Comparison of ENCODE assay signal across 8 cellular contexts in genomic region chr18:26103579-26103978, GRCh38. TPM values are rescaled to one million over a fixed set of nuclear protein-coding genes. Genes with fewer than 3 reads are reported as not detected.
DNase-seq lines count a peak whose midpoint lies in the region; ATAC-seq and TF ChIP-seq lines count a peak whose summit lies in the region.
"Had no signal": no experiment of that assay in that cellular context is flagged by ENCODE, and none has a peak within 500 bp of the region (broad histone marks: within the 10 kb centered on the region; RNA-seq: fewer than 3 reads in every experiment).

No MANE protein-coding gene starts in this region.

- H3K4me1 Mint-ChIP-seq in H9 (no peaks in the 10 kb centered on the region), chondrocyte (ENCODE audit: low read depth) (no peaks in the 10 kb centered on the region)
- H3K4me1 Mint-ChIP-seq: activated B cell treated with CpG ODN at 0.5 μM for 24 hours had no signal

- H4K5ac ChIP-seq in H9 (ENCODE audit: insufficient read length, low read depth, low read length): no peak overlapping the region

- no peak overlapping the region for H2BK5ac ChIP-seq in H9 (ENCODE audit: insufficient read length, low read length)

- H4K91ac ChIP-seq in H9 (ENCODE audit: insufficient read length, low read depth, low read length): no peak overlapping the region

- H2BK120ac ChIP-seq in H9 (ENCODE audit: low read depth, low read length, poor library complexity, severe bottlenecking): no peak overlapping the region

- ATAC-seq in GM21529 (IDR thresholded peaks at IDR 0.05; ENCODE audit: unreplicated experiment): no peak
- no peak for ATAC-seq in psoas muscle

- no peak overlapping the region for H4K8ac ChIP-seq in H9 (replicated peaks; ENCODE audit: insufficient read length, low read depth, low read length)

- WGBS in H9 (ENCODE audit: extremely low coverage, insufficient read length, low lambda C conversion rate): no CpG with 5 or more reads among the region's 5 CpGs
- 66 to 73% (median 70%) methylated on average over 5 of the region's 5 CpGs for WGBS in psoas muscle, 3 donors

- H3K9me3 Mint-ChIP-seq in H9 (peaks cover 0 to under 1% of the 10 kb centered on the region in 2 experiments; a peak in 1 of 5 replicates), chondrocyte (ENCODE audit: low read depth) (peaks cover 4% of the 10 kb centered on the region)
- H3K9me3 Mint-ChIP-seq: activated B cell treated with CpG ODN at 0.5 μM for 24 hours had no signal

- H4K20me1 ChIP-seq in H9 (ENCODE audit: control insufficient read depth, insufficient read depth, insufficient read length): no peaks in the 10 kb centered on the region

- TF ChIP-seq CTCF in H9 (conservative IDR thresholded peaks at IDR 0.05): peak; percentile 80
- peak; percentile 27 for TF ChIP-seq CTCF in chondrocyte (IDR thresholded peaks at IDR 0.05)
- no peak for TF ChIP-seq CTCF in psoas muscle (IDR thresholded peaks at IDR 0.05)

- no peak overlapping the region for H2BK20ac ChIP-seq in H9 (ENCODE audit: low read depth, low read length, poor library complexity, severe bottlenecking)

- H2BK12ac ChIP-seq in H9 (ENCODE audit: insufficient read length, low read depth, low read length): no peak overlapping the region

- H3K4me3 ChIP-seq in psoas muscle: no peak overlapping the region

- in situ Hi-C loops in SK-MEL-5 (cut with HindIII; ENCODE audit: low pct_unique_long_range_greater_than_20kb, low sequenced_read_pairs): no loop called here

- H3K79me1 ChIP-seq in H9 (ENCODE audit: insufficient read depth, low read depth, low read length, poor library complexity, severe bottlenecking): no peaks in the 10 kb centered on the region

- H3K9me3 ChIP-seq in H9 (ENCODE audit: control insufficient read depth, low read depth, low read length): no peaks in the 10 kb centered on the region
- H3K9me3 ChIP-seq in psoas muscle: no peaks in the 10 kb centered on the region

- no peak overlapping the region for H3K14ac ChIP-seq in H9 (ENCODE audit: insufficient read depth, low read length)

- H3K23me2 ChIP-seq in H9 (ENCODE audit: insufficient read length, low read depth, low read length, poor library complexity, severe bottlenecking): no peaks in the 10 kb centered on the region

- DNase-seq in H9 (peak; percentile 72), SK-MEL-5 (ENCODE audit: low read depth, low spot score) (peak; percentile 65), chondrocyte (ENCODE audit: low spot score) (no peak), SKM-1 (lab: John Stamatoyannopoulos, UW; ENCODE audit: unreplicated experiment) (no peak), psoas muscle (no peak)
- peak; percentile 36 to 44 for DNase-seq in stimulated activated CD4-positive, alpha-beta T cell treated with anti-CD3 and anti-CD28 coated beads, Interleukin-2, amount 100 ng/mL, for 48 hours
- DNase-seq: activated B cell treated with CpG ODN at 0.5 μM for 24 hours had no signal

- no peak overlapping the region for H3K4me2 ChIP-seq in H9 (ENCODE audit: insufficient read depth, insufficient read length, low read length)

- H3K27ac Mint-ChIP-seq in H9: no peak overlapping the region
- no peak overlapping the region for H3K27ac Mint-ChIP-seq in chondrocyte (ENCODE audit: unreplicated experiment)
- H3K27ac Mint-ChIP-seq: activated B cell treated with CpG ODN at 0.5 μM for 24 hours had no signal

- no peak overlapping the region for H3K23ac ChIP-seq in H9 (ENCODE audit: insufficient read length, low read depth, low read length)

- H3K27me3 Mint-ChIP-seq in H9 (ENCODE audit: low read depth) (no peaks in the 10 kb centered on the region), chondrocyte (ENCODE audit: low read depth) (peaks cover 2% of the 10 kb centered on the region)
- H3K27me3 Mint-ChIP-seq: activated B cell treated with CpG ODN at 0.5 μM for 24 hours had no signal

- no peak overlapping the region for H3K18ac ChIP-seq in H9 (ENCODE audit: insufficient read length, low read depth, low read length)

- H3K36me3 Mint-ChIP-seq in H9 (ENCODE audit: insufficient read depth in 1 of 3, low read depth in 3 of 3): no peaks in the 10 kb centered on the region
- no peaks in the 10 kb centered on the region for H3K36me3 Mint-ChIP-seq in chondrocyte (ENCODE audit: low read depth)

- no peaks in the 10 kb centered on the region for H3K4me1 ChIP-seq in H9 (ENCODE audit: insufficient read depth, low read length)
- no peaks in the 10 kb centered on the region for H3K4me1 ChIP-seq in psoas muscle

- no peak overlapping the region for H3K56ac ChIP-seq in H9 (ENCODE audit: insufficient read length, low read depth, low read length)

- H3K27me3 ChIP-seq in H9 (ENCODE audit: insufficient read depth, low read length) (no peaks in the 10 kb centered on the region), psoas muscle (ENCODE audit: insufficient read depth in 3 of 3, low read length in 2 of 3) (no peaks in the 10 kb centered on the region)

- H2AK5ac ChIP-seq in H9 (ENCODE audit: insufficient read length, low read length): no peak overlapping the region

- H3K27ac ChIP-seq in H9 (ENCODE audit: insufficient read length, low read depth, low read length) (no peak overlapping the region), psoas muscle (no peak overlapping the region)

- H3K4me3 Mint-ChIP-seq in H9 (no peak overlapping the region), chondrocyte (ENCODE audit: unreplicated experiment) (no peak overlapping the region)
- H3K4me3 Mint-ChIP-seq: activated B cell treated with CpG ODN at 0.5 μM for 24 hours had no signal

- H3T11ph ChIP-seq in H9 (ENCODE audit: low read length): no peak overlapping the region

- no peaks in the 10 kb centered on the region for H3K36me3 ChIP-seq in psoas muscle (ENCODE audit: insufficient read depth in 1 of 2, low read depth in 1 of 2)

- H3K4ac ChIP-seq in H9 (ENCODE audit: low read depth, low read length): no peak overlapping the region

- no peak overlapping the region for H2BK15ac ChIP-seq in H9 (ENCODE audit: low read depth, low read length)

- H2AFZ ChIP-seq in H9 (ENCODE audit: low read length): no peak overlapping the region

- H3K79me2 ChIP-seq in H9 (ENCODE audit: insufficient read depth, low read length): no peaks in the 10 kb centered on the region

- H3K9ac ChIP-seq in H9 (ENCODE audit: extremely low read depth, insufficient read length, low read length): no peak overlapping the region

- intact Hi-C loops in psoas muscle (cut with DNase I): no loop called here

RNA-seq across cellular contexts. Expression of gene SS18, which starts 13.2 kb away (rescaled TPM):
- total RNA-seq in H9 (2021) (86.4 and 87.9 TPM in 2 replicates), chondrocyte (86.7 to 102 TPM (median 92.2 TPM) in 3 replicates), psoas muscle (10 to 100 TPM; 12.4 to 17.3 (median 13.1) TPM)
- 71.5 and 81.6 TPM in 2 replicates for total RNA-seq in SK-MEL-5 (2014; rRNA removed; shearing (Covaris generic))
- polyA plus RNA-seq in SK-MEL-5 (2015; cell fraction: cytosol; rRNA removed): 55.8 and 66.8 TPM in 2 replicates
- polyA plus RNA-seq in SK-MEL-5 (2015; cell fraction: nucleus; rRNA removed): 474 and 544 TPM in 2 replicates
- polyA plus RNA-seq in psoas muscle: 10 to 100 TPM in 2 of 3 donors, 1 to 10 TPM in 1; 8.4 to 13.1 (median 12.7) TPM

RNA-seq across cellular contexts. Expression of gene PSMA8, which starts 30.1 kb away (rescaled TPM):
- total RNA-seq in H9 (2021) (not detected in 2 replicates), chondrocyte (not detected in 3 replicates), psoas muscle (not detected)
- total RNA-seq in SK-MEL-5 (2014; rRNA removed; shearing (Covaris generic)): not detected in 2 replicates
- not detected in 2 replicates for polyA plus RNA-seq in SK-MEL-5 (2015; cell fraction: cytosol; rRNA removed)
- polyA plus RNA-seq in SK-MEL-5 (2015; cell fraction: nucleus; rRNA removed): not detected in 2 replicates
- polyA plus RNA-seq in psoas muscle: not detected

Comparison
In these comparisons a context has a peak if more than half of its experiments do, and no peak if none do; other contexts are left out.
1. DNase-seq: peak in H9 (single experiment), SK-MEL-5 (single experiment) and stimulated activated CD4-positive, alpha-beta T cell treated with anti-CD3 and anti-CD28 coated beads, Interleukin-2, amount 100 ng/mL, for 48 hours (2 of 2); none in chondrocyte (single experiment), SKM-1 (single experiment) and psoas muscle (0 of 2).